ENCODE assay signal across 1 cellular context in the genomic region with DNA sequence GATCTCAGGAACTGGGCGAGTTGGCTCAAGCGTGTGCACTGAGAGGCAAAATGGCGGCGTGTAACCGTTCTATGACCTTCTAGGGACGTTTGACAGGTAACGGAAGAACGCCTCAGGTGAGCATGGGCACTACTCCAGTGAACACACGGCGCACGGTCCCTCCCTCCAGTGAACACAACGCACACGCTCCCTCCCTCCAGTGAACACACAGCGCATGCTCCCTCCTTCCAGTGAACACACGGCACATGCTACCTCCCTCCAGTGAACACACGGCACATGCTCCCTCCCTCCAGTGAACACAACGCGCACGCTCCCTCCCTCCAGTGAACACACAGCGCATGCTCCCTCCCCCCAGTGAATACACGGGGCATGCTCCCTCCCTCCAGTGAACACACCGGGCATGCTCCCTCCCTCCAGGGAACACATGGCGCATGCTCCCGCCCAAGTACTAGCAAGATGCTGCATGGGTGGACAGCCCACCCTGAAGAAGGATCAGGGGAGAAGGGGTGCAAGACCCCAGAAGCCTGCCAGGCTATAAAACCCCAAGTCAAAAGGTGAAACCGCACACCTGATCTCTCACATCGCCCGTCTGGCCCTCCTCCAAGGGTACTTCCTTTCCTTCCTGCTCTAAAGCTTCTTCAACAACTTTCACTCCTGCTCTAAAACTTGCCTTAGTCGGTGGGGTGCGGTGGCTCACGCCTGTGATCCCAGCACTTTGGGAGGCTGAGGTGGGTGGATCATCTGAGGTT.
TF ChIP-seq lines count a peak whose summit lies in the region.

No MANE protein-coding gene starts in this region.

TF ChIP-seq in HepG2, 621 proteins besides CTCF, POLR2A, EP300 and RAD21:
- TF ChIP-seq, protein P1, sequence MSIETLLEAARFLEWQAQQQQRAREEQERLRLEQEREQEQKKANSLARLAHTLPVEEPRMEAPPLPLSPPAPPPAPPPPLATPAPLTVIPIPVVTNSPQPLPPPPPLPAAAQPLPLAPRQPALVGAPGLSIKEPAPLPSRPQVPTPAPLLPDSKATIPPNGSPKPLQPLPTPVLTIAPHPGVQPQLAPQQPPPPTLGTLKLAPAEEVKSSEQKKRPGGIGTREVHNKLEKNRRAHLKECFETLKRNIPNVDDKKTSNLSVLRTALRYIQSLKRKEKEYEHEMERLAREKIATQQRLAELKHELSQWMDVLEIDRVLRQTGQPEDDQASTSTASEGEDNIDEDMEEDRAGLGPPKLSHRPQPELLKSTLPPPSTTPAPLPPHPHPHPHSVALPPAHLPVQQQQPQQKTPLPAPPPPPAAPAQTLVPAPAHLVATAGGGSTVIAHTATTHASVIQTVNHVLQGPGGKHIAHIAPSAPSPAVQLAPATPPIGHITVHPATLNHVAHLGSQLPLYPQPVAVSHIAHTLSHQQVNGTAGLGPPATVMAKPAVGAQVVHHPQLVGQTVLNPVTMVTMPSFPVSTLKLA (IDR thresholded peaks at IDR 0.05) = peak; percentile 90
- no peak for TF ChIP-seq RARA (CRISPR knock-in tag; IDR thresholded peaks at IDR 0.05)
